In genomic region chr1:17768651-17769241, GRCh38 we compare ENCODE assay signal across 13 cellular contexts. TPM values are rescaled to one million over a fixed set of nuclear protein-coding genes. Genes with fewer than 3 reads are reported as not detected.
DNase-seq lines count a peak whose midpoint lies in the region; TF ChIP-seq lines count a peak whose summit lies in the region.
"Had no signal": no experiment of that assay in that cellular context is flagged by ENCODE, and none has a peak within 500 bp of the region (broad histone marks: within the 10 kb centered on the region; RNA-seq: fewer than 3 reads in every experiment).

No MANE protein-coding gene starts in this region.

- peak overlapping the region; percentile 98 for H3K27ac ChIP-seq in osteoblast (ENCODE audit: low read depth, low read length)
- H3K27ac ChIP-seq: prostate gland had no signal

- no peaks in the 10 kb centered on the region for H3K9me3 ChIP-seq in osteoblast (ENCODE audit: low read depth, low read length)
- H3K9me3 ChIP-seq: prostate gland had no signal

- H3K79me2 ChIP-seq in osteoblast (ENCODE audit: insufficient read depth, low read length): no peaks in the 10 kb centered on the region

- DNase-seq in BJ (ENCODE audit: low read depth) (peak; percentile 74), RPMI7951 (ENCODE audit: low read depth) (peak; percentile 91), fibroblast of the conjunctiva (ENCODE audit: low read depth) (peak; percentile 49), osteoblast (ENCODE audit: insufficient read length, low spot score, missing footprints) (peak; percentile 94), DMS 273 (lab: John Stamatoyannopoulos, UW; ENCODE audit: unreplicated experiment) (no peak)
- DNase-seq in stimulated activated CD4-positive, alpha-beta T cell treated with anti-CD3 and anti-CD28 coated beads, Interleukin-12 subunit alpha, Interleukin-12 subunit beta, amount 100 ng/mL, for 4 hours: no peak
- DNase-seq in stimulated activated CD4-positive, alpha-beta T cell treated with anti-CD3 and anti-CD28 coated beads, Interleukin-4, amount 100 ng/mL, for 1 hour: no peak
- DNase-seq in activated CD4-positive, alpha-beta T cell treated with anti-CD3 and anti-CD28 coated beads for 4 hours: no peak
- DNase-seq: activated CD4-positive, CD25-positive, alpha-beta regulatory T cell; activated naive CD4-positive, alpha-beta T cell treated with anti-CD3 and anti-CD28 coated beads, Interleukin-2, amount 50 U/mL, for 16 hours; CD8-positive, alpha-beta T cell had no signal

- H3K4me1 ChIP-seq in osteoblast (ENCODE audit: insufficient read depth, low read length): peaks cover 53% of the 10 kb centered on the region
- H3K4me1 ChIP-seq: prostate gland had no signal

- TF ChIP-seq CTCF in BJ (IDR thresholded peaks at IDR 0.05; ENCODE audit: insufficient read depth, low read depth, low read length) (no peak), osteoblast (IDR thresholded peaks at IDR 0.05; ENCODE audit: extremely low read depth, low read depth, low read length) (no peak)

- peak overlapping the region; percentile 65 for H2AFZ ChIP-seq in osteoblast (ENCODE audit: low read length)

- CTCF ChIA-PET in BJ (lab: Yijun Ruan, JAX): interaction anchor here (0.8 to 1.6 kb wide), 7 partner anchors 12 to 332 kb away, joined by 3 to 7 read pairs (median 4); no protein-coding TSS in a partner anchor

- POLR2A ChIA-PET in BJ (lab: Charles Lee): interaction anchor here (0.5 to 0.6 kb wide), 2 partner anchors 107 to 930 kb away, joined by 4 to 7 read pairs; no protein-coding TSS in a partner anchor

- H3K27me3 ChIP-seq in BJ (ENCODE audit: control insufficient read depth, insufficient read depth, low read length) (no peaks in the 10 kb centered on the region), osteoblast (ENCODE audit: insufficient read depth, low read length) (peaks cover 4% of the 10 kb centered on the region)

- no peaks in the 10 kb centered on the region for H3K36me3 ChIP-seq in BJ (ENCODE audit: control insufficient read depth, insufficient read depth, low read length)
- no peaks in the 10 kb centered on the region for H3K36me3 ChIP-seq in osteoblast (ENCODE audit: insufficient read depth, low read length)
- H3K36me3 ChIP-seq: prostate gland had no signal

- H4K20me1 ChIP-seq in osteoblast (ENCODE audit: insufficient read depth, low read length): no peaks in the 10 kb centered on the region

- H3K4me3 ChIP-seq in BJ (ENCODE audit: low read depth, low read length) (no peak overlapping the region), osteoblast (ENCODE audit: insufficient read depth, low read length) (no peak overlapping the region)
- H3K4me3 ChIP-seq: prostate gland had no signal

- H3K4me2 ChIP-seq in osteoblast (ENCODE audit: insufficient read depth, low read length): peak overlapping the region; percentile 70

RNA-seq across cellular contexts. Expression of gene ACTL8, which starts 13.6 kb away (rescaled TPM):
- polyA plus RNA-seq in BJ (2011; rRNA removed): 0.07 TPM in 2 replicates
- polyA minus RNA-seq in BJ (2011; rRNA and poly(A)+ RNA removed): not detected in 2 replicates
- 0.20 and 0.48 TPM in 2 replicates for total RNA-seq in RPMI7951 (2014; rRNA removed; shearing (Covaris generic))
- not detected in 2 replicates for total RNA-seq in osteoblast
- total RNA-seq: CD8-positive, alpha-beta T cell had no signal
- polyA plus RNA-seq: IgD-negative memory B cell had no signal

Comparison
In these comparisons a context has a peak if more than half of its experiments do, and no peak if none do; other contexts are left out.
1. DNase-seq: peak in BJ (single experiment), RPMI7951 (single experiment), fibroblast of the conjunctiva (single experiment) and osteoblast (single experiment); none in stimulated activated CD4-positive, alpha-beta T cell treated with anti-CD3 and anti-CD28 coated beads, Interleukin-12 subunit alpha, Interleukin-12 subunit beta, amount 100 ng/mL, for 4 hours (single experiment), DMS 273 (single experiment), stimulated activated CD4-positive, alpha-beta T cell treated with anti-CD3 and anti-CD28 coated beads, Interleukin-4, amount 100 ng/mL, for 1 hour (single experiment) and activated CD4-positive, alpha-beta T cell treated with anti-CD3 and anti-CD28 coated beads for 4 hours (0 of 2).